In genomic region chr14:23675906-23676305, GRCh38 we compare ENCODE assay signal across 38 cellular contexts. TPM values are rescaled to one million over a fixed set of nuclear protein-coding genes. Genes with fewer than 3 reads are reported as not detected.
"Had no signal": no experiment of that assay in that cellular context is flagged by ENCODE, and none has a peak within 500 bp of the region (broad histone marks: within the 10 kb centered on the region; RNA-seq: fewer than 3 reads in every experiment).

No MANE protein-coding gene starts in this region.

- H3K36me3 Mint-ChIP-seq: activated CD4-positive, alpha-beta memory T cell treated with anti-CD3 and anti-CD28 coated beads for 36 hours; activated CD8-positive, alpha-beta memory T cell treated with anti-CD3 and anti-CD28 coated beads, Interleukin-2, amount 10 ng/mL, durations not matched to agents 7 days and 5 days; activated naive CD4-positive, alpha-beta T cell treated with anti-CD3 and anti-CD28 coated beads, Interleukin-2, amount 10 ng/mL, durations not matched to agents 7 days and 5 days; activated naive CD4-positive, alpha-beta T cell treated with anti-CD3 and anti-CD28 coated beads, Interleukin-2, amount 50 U/mL, for 24 hours; activated naive CD8-positive, alpha-beta T cell treated with anti-CD3 and anti-CD28 coated beads, Interleukin-2, amount 10 ng/mL, durations not matched to agents 7 days and 5 days; brain had no signal

- DNase-seq: activated B cell treated with CpG ODN at 0.5 μM for 24 hours; activated CD4-positive, alpha-beta memory T cell treated with anti-CD3 and anti-CD28 coated beads for 36 hours; activated CD4-positive, alpha-beta T cell treated with anti-CD3 and anti-CD28 coated beads for 4 hours; activated CD4-positive, alpha-beta T cell treated with anti-CD3 and anti-CD28 coated beads, Interleukin-2, amount 10 ng/mL, durations not matched to agents 24 days and 14 days; activated CD4-positive, alpha-beta T cell treated with anti-CD3 and anti-CD28 coated beads, Interleukin-2, amount 50 U/mL, for 1 hour; activated CD4-positive, alpha-beta T cell treated with anti-CD3 and anti-CD28 coated beads, Interleukin-2, amount 50 U/mL, for 4 hours; activated CD4-positive, CD25-positive, alpha-beta regulatory T cell treated with anti-CD3 and anti-CD28 coated beads, Interleukin-2, amount 50 U/mL, for 72 hours; activated CD8-positive, alpha-beta memory T cell treated with anti-CD3 and anti-CD28 coated beads for 24 hours; activated CD8-positive, alpha-beta memory T cell treated with anti-CD3 and anti-CD28 coated beads, Interleukin-2, amount 10 ng/mL, durations not matched to agents 7 days and 5 days; activated CD8-positive, alpha-beta memory T cell treated with anti-CD3 and anti-CD28 coated beads, Interleukin-2, amount 50 U/mL, for 48 hours; activated CD8-positive, alpha-beta T cell treated with anti-CD3 and anti-CD28 coated beads, Interleukin-2, amount 10 ng/mL, durations not matched to agents 7 days and 5 days; activated effector memory CD4-positive, alpha-beta T cell treated with Interleukin-2 at 50 U/mL for 16 hours; activated gamma-delta T cell; activated naive CD4-positive, alpha-beta T cell treated with anti-CD3 and anti-CD28 coated beads, Interleukin-2, amount 10 ng/mL, durations not matched to agents 7 days and 5 days; activated naive CD4-positive, alpha-beta T cell treated with Interleukin-2 at 50 U/mL for 16 hours; activated naive CD8-positive, alpha-beta T cell treated with anti-CD3 and anti-CD28 coated beads, Interleukin-2, amount 10 ng/mL, durations not matched to agents 7 days and 5 days; activated naive CD8-positive, alpha-beta T cell treated with anti-CD3 and anti-CD28 coated beads, Interleukin-2, amount 50 U/mL, for 24 hours; activated T-cell treated with anti-CD3 and anti-CD28 coated beads, Interleukin-2, amount 50 U/mL, for 24 hours; activated T-cell treated with anti-CD3 and anti-CD28 coated beads, Interleukin-2, amount 50 U/mL, for 48 hours; amygdala; anterior cingulate cortex; caudate nucleus; cerebellar nuclear complex; T-helper 1 cell; T-helper 2 cell; T-helper 9 cell had no signal

- H3K4me1 Mint-ChIP-seq: activated B cell treated with CpG ODN at 0.5 μM for 24 hours; activated CD4-positive, alpha-beta T cell treated with anti-CD3 and anti-CD28 coated beads, Interleukin-2, amount 10 ng/mL, durations not matched to agents 24 days and 14 days; activated CD8-positive, alpha-beta memory T cell treated with anti-CD3 and anti-CD28 coated beads, Interleukin-2, amount 10 ng/mL, durations not matched to agents 7 days and 5 days; activated naive CD4-positive, alpha-beta T cell treated with anti-CD3 and anti-CD28 coated beads, Interleukin-2, amount 10 ng/mL, durations not matched to agents 7 days and 5 days; activated naive CD4-positive, alpha-beta T cell treated with anti-CD3 and anti-CD28 coated beads, Interleukin-2, amount 50 U/mL, for 24 hours; activated naive CD8-positive, alpha-beta T cell treated with anti-CD3 and anti-CD28 coated beads, Interleukin-2, amount 10 ng/mL, durations not matched to agents 7 days and 5 days; activated naive CD8-positive, alpha-beta T cell treated with anti-CD3 and anti-CD28 coated beads, Interleukin-2, amount 50 U/mL, for 24 hours; central memory CD8-positive, alpha-beta T cell had no signal

- H3K27ac Mint-ChIP-seq: activated B cell treated with CpG ODN at 0.5 μM for 24 hours; activated CD4-positive, alpha-beta memory T cell treated with anti-CD3 and anti-CD28 coated beads for 36 hours; activated CD4-positive, alpha-beta T cell treated with anti-CD3 and anti-CD28 coated beads, Interleukin-2, amount 10 ng/mL, durations not matched to agents 24 days and 14 days; activated CD8-positive, alpha-beta memory T cell treated with anti-CD3 and anti-CD28 coated beads, Interleukin-2, amount 10 ng/mL, durations not matched to agents 7 days and 5 days; activated CD8-positive, alpha-beta T cell treated with anti-CD3 and anti-CD28 coated beads, Interleukin-2, amount 10 ng/mL, durations not matched to agents 7 days and 5 days; activated naive CD4-positive, alpha-beta T cell treated with anti-CD3 and anti-CD28 coated beads, Interleukin-2, amount 10 ng/mL, durations not matched to agents 7 days and 5 days; activated naive CD4-positive, alpha-beta T cell treated with anti-CD3 and anti-CD28 coated beads, Interleukin-2, amount 50 U/mL, for 24 hours; activated naive CD8-positive, alpha-beta T cell; activated naive CD8-positive, alpha-beta T cell treated with anti-CD3 and anti-CD28 coated beads, Interleukin-2, amount 10 ng/mL, durations not matched to agents 7 days and 5 days; activated naive CD8-positive, alpha-beta T cell treated with anti-CD3 and anti-CD28 coated beads, Interleukin-2, amount 50 U/mL, for 24 hours; activated T-cell treated with anti-CD3 and anti-CD28 coated beads, Interleukin-2, amount 50 U/mL, for 24 hours; activated T-helper 2 cell treated with anti-CD3 and anti-CD28 coated beads, Interferon-gamma antibody, Interleukin-2, Interleukin-4, amounts not matched to agents 10 μg/mL and 5 μg/mL and 100 μg/mL, durations not matched to agents 14 hours and 24 hours and 36 hours; brain; T-helper 1 cell treated with Interleukin-12 subunit alpha and Interleukin-12 subunit beta and Interleukin-4 antibody, amounts not matched to agents 30 μg/mL and 1 μg/mL, for 36 hours; T-helper 2 cell treated with Interferon-gamma antibody and Interleukin-4, amounts not matched to agents 5 μg/mL and 100 μg/mL, for 36 hours had no signal

- H3K4me3 Mint-ChIP-seq: activated B cell treated with CpG ODN at 0.5 μM for 24 hours; activated CD4-positive, alpha-beta memory T cell treated with anti-CD3 and anti-CD28 coated beads for 36 hours; activated CD4-positive, alpha-beta T cell treated with anti-CD3 and anti-CD28 coated beads, Interleukin-2, amount 10 ng/mL, durations not matched to agents 24 days and 14 days; activated CD8-positive, alpha-beta memory T cell treated with anti-CD3 and anti-CD28 coated beads, Interleukin-2, amount 10 ng/mL, durations not matched to agents 7 days and 5 days; activated CD8-positive, alpha-beta T cell treated with anti-CD3 and anti-CD28 coated beads, Interleukin-2, amount 10 ng/mL, durations not matched to agents 7 days and 5 days; activated naive CD4-positive, alpha-beta T cell treated with anti-CD3 and anti-CD28 coated beads, Interleukin-2, amount 10 ng/mL, durations not matched to agents 7 days and 5 days; activated naive CD4-positive, alpha-beta T cell treated with anti-CD3 and anti-CD28 coated beads, Interleukin-2, amount 50 U/mL, for 24 hours; activated naive CD8-positive, alpha-beta T cell; activated naive CD8-positive, alpha-beta T cell treated with anti-CD3 and anti-CD28 coated beads, Interleukin-2, amount 10 ng/mL, durations not matched to agents 7 days and 5 days; activated naive CD8-positive, alpha-beta T cell treated with anti-CD3 and anti-CD28 coated beads, Interleukin-2, amount 50 U/mL, for 24 hours; activated T-cell treated with anti-CD3 and anti-CD28 coated beads, Interleukin-2, amount 50 U/mL, for 24 hours; brain; central memory CD8-positive, alpha-beta T cell; T-helper 1 cell treated with Interleukin-12 subunit alpha and Interleukin-12 subunit beta and Interleukin-4 antibody, amounts not matched to agents 30 μg/mL and 1 μg/mL, for 36 hours; T-helper 2 cell treated with Interferon-gamma antibody and Interleukin-4, amounts not matched to agents 5 μg/mL and 100 μg/mL, for 36 hours had no signal

- FAIRE-seq: bronchial epithelial cell, TTC549 had no signal

- ATAC-seq: activated CD8-positive, alpha-beta memory T cell treated with anti-CD3 and anti-CD28 coated beads, Interleukin-2, amount 10 ng/mL, durations not matched to agents 7 days and 5 days; activated CD8-positive, alpha-beta T cell treated with anti-CD3 and anti-CD28 coated beads, Interleukin-2, amount 10 ng/mL, durations not matched to agents 7 days and 5 days; activated naive CD8-positive, alpha-beta T cell treated with anti-CD3 and anti-CD28 coated beads, Interleukin-2, amount 50 U/mL, for 24 hours had no signal

- H3K9me3 Mint-ChIP-seq: activated B cell treated with CpG ODN at 0.5 μM for 24 hours; activated CD4-positive, alpha-beta memory T cell treated with anti-CD3 and anti-CD28 coated beads for 36 hours; activated CD4-positive, alpha-beta T cell treated with anti-CD3 and anti-CD28 coated beads, Interleukin-2, amount 10 ng/mL, durations not matched to agents 24 days and 14 days; activated naive CD4-positive, alpha-beta T cell treated with anti-CD3 and anti-CD28 coated beads, Interleukin-2, amount 10 ng/mL, durations not matched to agents 7 days and 5 days; activated naive CD4-positive, alpha-beta T cell treated with anti-CD3 and anti-CD28 coated beads, Interleukin-2, amount 50 U/mL, for 24 hours; activated naive CD8-positive, alpha-beta T cell treated with anti-CD3 and anti-CD28 coated beads, Interleukin-2, amount 10 ng/mL, durations not matched to agents 7 days and 5 days; activated naive CD8-positive, alpha-beta T cell treated with anti-CD3 and anti-CD28 coated beads, Interleukin-2, amount 50 U/mL, for 24 hours; activated T-cell treated with anti-CD3 and anti-CD28 coated beads, Interleukin-2, amount 50 U/mL, for 24 hours; activated T-helper 2 cell treated with anti-CD3 and anti-CD28 coated beads, Interferon-gamma antibody, Interleukin-2, Interleukin-4, amounts not matched to agents 10 μg/mL and 5 μg/mL and 100 μg/mL, durations not matched to agents 14 hours and 24 hours and 36 hours; central memory CD8-positive, alpha-beta T cell; T-helper 1 cell treated with Interleukin-12 subunit alpha and Interleukin-12 subunit beta and Interleukin-4 antibody, amounts not matched to agents 30 μg/mL and 1 μg/mL, for 36 hours; T-helper 2 cell treated with Interferon-gamma antibody and Interleukin-4, amounts not matched to agents 5 μg/mL and 100 μg/mL, for 36 hours had no signal

RNA-seq across cellular contexts. Expression of gene DHRS2, which starts 39.7 kb away (rescaled TPM):
- total RNA-seq: activated B cell treated with CpG ODN at 0.5 μM for 24 hours, ascending aorta, bronchial epithelial cell, cardiac muscle cell, chondrocyte had no signal
